Comparison of ENCODE assay signal across 7 cellular contexts in genomic region chr12:54701940-54702592, GRCh38. TPM values are rescaled to one million over a fixed set of nuclear protein-coding genes. Genes with fewer than 3 reads are reported as not detected.
DNase-seq lines count a peak whose midpoint lies in the region; ATAC-seq, FAIRE-seq and TF ChIP-seq lines count a peak whose summit lies in the region.

No MANE protein-coding gene starts in this region.

- H3K79me2 ChIP-seq in astrocyte (ENCODE audit: insufficient read depth, low read length): no peaks in the 10 kb centered on the region
- no peaks in the 10 kb centered on the region for H3K79me2 ChIP-seq in keratinocyte (ENCODE audit: control insufficient read depth, insufficient read depth, low read length)

- H3K4me1 ChIP-seq in astrocyte (ENCODE audit: insufficient read depth, low read length) (no peaks in the 10 kb centered on the region), keratinocyte (ENCODE audit: control insufficient read depth, extremely low read depth, insufficient read depth, low read length) (no peaks in the 10 kb centered on the region)

- H3K27ac Mint-ChIP-seq in astrocyte (ENCODE audit: unreplicated experiment) (no peak overlapping the region), type B pancreatic cell (no peak overlapping the region)

- H3K4me3 ChIP-seq in astrocyte (ENCODE audit: insufficient read depth, low read depth, low read length): no peak overlapping the region
- H3K4me3 ChIP-seq in keratinocyte (ENCODE audit: control insufficient read depth in 2 of 3, extremely low read depth in 1 of 3, insufficient read depth in 2 of 3, low read depth in 1 of 3, low read length in 3 of 3): no peak overlapping the region

- H3K4me1 Mint-ChIP-seq in astrocyte (ENCODE audit: low read depth, unreplicated experiment): no peaks in the 10 kb centered on the region
- peaks cover 12% of the 10 kb centered on the region for H3K4me1 Mint-ChIP-seq in type B pancreatic cell (ENCODE audit: unreplicated experiment)

- no peaks in the 10 kb centered on the region for H3K36me3 ChIP-seq in astrocyte (ENCODE audit: insufficient read depth, low read length)
- no peaks in the 10 kb centered on the region for H3K36me3 ChIP-seq in keratinocyte (ENCODE audit: control insufficient read depth in 2 of 2, extremely low read depth in 1 of 2, insufficient read depth in 2 of 2, low read length in 2 of 2)

- H3K4me2 ChIP-seq in astrocyte (ENCODE audit: low read length) (no peak overlapping the region), keratinocyte (ENCODE audit: control insufficient read depth, extremely low read depth, insufficient read depth, low read depth, low read length) (no peak overlapping the region)

- DNase-seq in EL (peak; percentile 36), H4 (ENCODE audit: low spot score) (peak; percentile 29), NCI-H2227 (lab: John Stamatoyannopoulos, UW; ENCODE audit: unreplicated experiment) (peak; percentile 22), astrocyte (ENCODE audit: low read depth) (peak; percentile 13), keratinocyte (ENCODE audit: low read depth, low spot score) (no peak), type B pancreatic cell (ENCODE audit: extremely low spot score, unreplicated experiment) (no peak)

- ATAC-seq in HG02571 (IDR thresholded peaks at IDR 0.05; ENCODE audit: unreplicated experiment): no peak

- dilution Hi-C loops in keratinocyte (cut with MboI; ENCODE audit: extremely low pct_ligation_motif_present, low sequenced_read_pairs): no loop called here

- H3K9ac ChIP-seq in astrocyte (ENCODE audit: low read length) (no peak overlapping the region), keratinocyte (ENCODE audit: control insufficient read depth, extremely low read depth, insufficient read depth, low read length) (no peak overlapping the region)

- peak; percentile 53 for TF ChIP-seq CTCF in astrocyte (IDR thresholded peaks at IDR 0.05; ENCODE audit: insufficient read depth, low read depth, low read length)
- TF ChIP-seq CTCF in keratinocyte (optimal IDR thresholded peaks at IDR 0.05 in 1 of 3, IDR thresholded peaks at IDR 0.05 in 1 of 3, conservative IDR thresholded peaks at IDR 0.05 in 1 of 3; ENCODE audit: extremely low read depth in 1 of 3, insufficient read depth in 2 of 3, low read length in 3 of 3): peak in 2 of 3 experiments; percentile 34 to 44
- peak; percentile 85 for TF ChIP-seq CTCF in type B pancreatic cell (conservative IDR thresholded peaks at IDR 0.05)

- FAIRE-seq in astrocyte (lab: Jason Lieb, UNC): peak; percentile 9
- FAIRE-seq in keratinocyte (lab: Jason Lieb, UNC): peak; percentile 29

- no peaks in the 10 kb centered on the region for H3K9me3 Mint-ChIP-seq in astrocyte (ENCODE audit: unreplicated experiment)
- no peaks in the 10 kb centered on the region for H3K9me3 Mint-ChIP-seq in type B pancreatic cell

- H3K27me3 ChIP-seq in astrocyte (ENCODE audit: insufficient read depth, low read length): no peaks in the 10 kb centered on the region
- peaks cover 2% of the 10 kb centered on the region for H3K27me3 ChIP-seq in keratinocyte (ENCODE audit: control insufficient read depth, extremely low read depth, insufficient read depth, low read length)

- H3K36me3 Mint-ChIP-seq in astrocyte (ENCODE audit: low read depth, unreplicated experiment) (no peaks in the 10 kb centered on the region), type B pancreatic cell (no peaks in the 10 kb centered on the region)

- H3K9me3 ChIP-seq in astrocyte (ENCODE audit: insufficient read depth, low read depth, low read length) (no peaks in the 10 kb centered on the region), keratinocyte (ENCODE audit: control insufficient read depth, low read depth, low read length) (no peaks in the 10 kb centered on the region)

- H4K20me1 ChIP-seq in astrocyte (ENCODE audit: insufficient read depth, low read length) (no peaks in the 10 kb centered on the region), keratinocyte (ENCODE audit: control insufficient read depth, extremely low read depth, insufficient read depth, low read length) (no peaks in the 10 kb centered on the region)

- H3K9me1 ChIP-seq in keratinocyte (ENCODE audit: control insufficient read depth, extremely low read depth, insufficient read depth, low read length): no peaks in the 10 kb centered on the region

- H3K27ac ChIP-seq in astrocyte (ENCODE audit: low read depth, low read length): no peak overlapping the region
- H3K27ac ChIP-seq in keratinocyte (ENCODE audit: control insufficient read depth, insufficient read depth, low read length): no peak overlapping the region

- no peak overlapping the region for H3K4me3 Mint-ChIP-seq in astrocyte (ENCODE audit: unreplicated experiment)
- H3K4me3 Mint-ChIP-seq in type B pancreatic cell: no peak overlapping the region

- no peak overlapping the region for H2AFZ ChIP-seq in astrocyte (ENCODE audit: low read depth, low read length)
- H2AFZ ChIP-seq in keratinocyte (ENCODE audit: control insufficient read depth, low read length): no peak overlapping the region

- H3K27me3 Mint-ChIP-seq in astrocyte (ENCODE audit: low read depth, unreplicated experiment): no peaks in the 10 kb centered on the region
- H3K27me3 Mint-ChIP-seq in type B pancreatic cell: peaks cover 6% of the 10 kb centered on the region

RNA-seq across cellular contexts. Expression of gene DCD, which starts 53.9 kb away (rescaled TPM):
- total RNA-seq in H4 (2014; rRNA removed; shearing (Covaris generic)): not detected in 2 replicates
- not detected in 2 replicates for total RNA-seq in astrocyte
- not detected in 3 replicates for polyA plus RNA-seq in keratinocyte
- not detected for polyA plus RNA-seq in keratinocyte (2011; ENCODE audit: low read depth)
- polyA plus RNA-seq in keratinocyte (2011; cell fraction: cytosol; rRNA removed): not detected in 2 replicates
- polyA plus RNA-seq in keratinocyte (2011; cell fraction: nucleus; rRNA removed): not detected in 2 replicates
- not detected in 2 replicates for polyA plus RNA-seq in keratinocyte (2012; ENCODE audit: low replicate concordance)
- not detected in 3 replicates for polyA minus RNA-seq in keratinocyte
- polyA minus RNA-seq in keratinocyte (2011; cell fraction: cytosol; rRNA and poly(A)+ RNA removed): not detected
- polyA minus RNA-seq in keratinocyte (2011; cell fraction: nucleus; rRNA and poly(A)+ RNA removed): not detected in 2 replicates
- not detected in 2 replicates for total RNA-seq in type B pancreatic cell (ENCODE audit: low replicate concordance)

Comparison
In these comparisons a context has a peak if more than half of its experiments do, and no peak if none do; other contexts are left out.
1. DNase-seq: peak in EL (single experiment), H4 (single experiment), NCI-H2227 (single experiment) and astrocyte (single experiment); none in keratinocyte (single experiment) and type B pancreatic cell (single experiment).
2. Peak in every context shown above with its lines, with median percentiles within 50 percentile points of each other: CTCF ChIP-seq.